Comparison of ENCODE assay signal across 18 cellular contexts in the genomic region with DNA sequence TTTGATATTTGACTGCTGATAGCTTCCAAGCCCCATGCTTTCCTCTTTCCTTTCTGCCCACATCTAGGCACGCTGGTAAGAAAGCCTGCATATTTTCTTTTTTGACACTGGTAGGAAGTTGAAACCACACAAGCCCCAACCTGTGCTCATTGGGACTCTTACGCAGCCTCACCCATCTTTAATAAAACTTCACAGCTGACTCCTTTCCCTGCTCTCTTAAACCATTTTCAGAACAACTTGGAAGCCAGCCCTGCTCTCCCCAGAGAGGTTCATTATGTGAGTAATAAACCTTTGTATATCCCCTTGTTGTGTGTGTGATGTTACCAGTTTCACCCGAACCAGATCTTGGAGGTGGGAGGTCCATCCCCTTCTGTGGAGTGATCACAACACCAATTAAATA.
"Had no signal": no experiment of that assay in that cellular context is flagged by ENCODE, and none has a peak within 500 bp of the region (broad histone marks: within the 10 kb centered on the region; RNA-seq: fewer than 3 reads in every experiment).

No MANE protein-coding gene starts in this region.

- H3K27me3 ChIP-seq: gastrocnemius medialis, stomach, tibial artery, vagina had no signal

- H3K4me3 ChIP-seq: gastrocnemius medialis, prostate gland, stomach, tibial artery, vagina had no signal

- H3K36me3 ChIP-seq: gastrocnemius medialis, prostate gland, stomach, tibial artery, vagina had no signal

- H3K9me3 ChIP-seq: gastrocnemius medialis, prostate gland, stomach, tibial artery, vagina had no signal

- DNase-seq: activated CD4-positive, alpha-beta T cell treated with anti-CD3 and anti-CD28 coated beads, Interleukin-2, amount 10 ng/mL, durations not matched to agents 24 days and 14 days; activated CD4-positive, CD25-positive, alpha-beta regulatory T cell; activated CD8-positive, alpha-beta memory T cell treated with anti-CD3 and anti-CD28 coated beads, Interleukin-2, amount 50 U/mL, for 48 hours; activated CD8-positive, alpha-beta T cell treated with anti-CD3 and anti-CD28 coated beads, Interleukin-2, amount 10 ng/mL, durations not matched to agents 7 days and 5 days; activated gamma-delta T cell treated with Interleukin-2 at 50 U/mL for 16 hours; activated naive CD8-positive, alpha-beta T cell treated with anti-CD3 and anti-CD28 coated beads, Interleukin-2, amount 10 ng/mL, durations not matched to agents 7 days and 5 days; activated T-cell treated with anti-CD3 and anti-CD28 coated beads, Interleukin-2, amount 50 U/mL, for 72 hours; effector memory CD4-positive, alpha-beta T cell; gastrocnemius medialis; islet precursor cell; nephron progenitor cell; stimulated activated CD4-positive, alpha-beta T cell treated with anti-CD3 and anti-CD28 coated beads, Interleukin-12 subunit alpha, Interleukin-12 subunit beta, amount 100 ng/mL, for 4 hours; stimulated activated CD4-positive, alpha-beta T cell treated with anti-CD3 and anti-CD28 coated beads, Interleukin-2, amount 100 ng/mL, for 24 hours; stomach; tibial artery had no signal

- ATAC-seq: activated CD8-positive, alpha-beta T cell treated with anti-CD3 and anti-CD28 coated beads, Interleukin-2, amount 10 ng/mL, durations not matched to agents 7 days and 5 days; activated T-cell treated with anti-CD3 and anti-CD28 coated beads, Interleukin-2, amount 50 U/mL, for 72 hours had no signal

- H3K4me1 ChIP-seq: prostate gland had no signal

- H3K27ac ChIP-seq: epithelial cell of prostate, prostate gland, tibial artery, vagina had no signal
